Comparison of ENCODE assay signal across 16 cellular contexts in the genomic region with DNA sequence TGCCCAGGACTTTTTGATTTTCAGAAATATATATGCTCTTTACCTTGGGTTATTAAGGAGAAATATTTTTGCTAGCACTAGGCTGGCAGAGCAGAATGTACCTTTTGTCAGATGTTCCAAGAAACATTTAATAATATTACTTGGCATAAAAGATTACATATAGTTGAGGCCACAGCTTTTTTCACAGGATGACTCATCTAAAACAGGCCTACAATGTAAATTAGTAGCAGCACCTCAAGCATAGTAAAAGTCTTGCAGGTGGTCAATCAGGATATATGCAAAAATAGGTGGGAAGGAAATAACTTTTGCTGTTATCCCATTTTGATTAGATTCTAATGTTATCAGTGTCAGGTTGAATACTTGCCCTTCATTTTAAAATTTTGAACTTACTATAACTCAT. TPM values are rescaled to one million over a fixed set of nuclear protein-coding genes. Genes with fewer than 3 reads are reported as not detected.
DNase-seq lines count a peak whose midpoint lies in the region; ATAC-seq, FAIRE-seq and TF ChIP-seq lines count a peak whose summit lies in the region.
"Had no signal": no experiment of that assay in that cellular context is flagged by ENCODE, and none has a peak within 500 bp of the region (broad histone marks: within the 10 kb centered on the region; RNA-seq: fewer than 3 reads in every experiment).

No MANE protein-coding gene starts in this region.

- H3K36me3 ChIP-seq in GM23338 (ENCODE audit: insufficient read depth) (no peaks in the 10 kb centered on the region), MM.1S (replicated peaks; ENCODE audit: insufficient read depth, low read length) (no peaks in the 10 kb centered on the region), smooth muscle cell (ENCODE audit: low read depth) (no peaks in the 10 kb centered on the region)
- H3K36me3 ChIP-seq: adrenal gland, HAP-1, upper lobe of left lung had no signal

- peaks cover 3% of the 10 kb centered on the region for H3K27me3 Mint-ChIP-seq in GM23338 (ENCODE audit: insufficient read depth, low read depth, poor library complexity)
- H3K27me3 Mint-ChIP-seq: T-cell had no signal

- H3K9ac ChIP-seq in MM.1S (ENCODE audit: low read length), result no peak overlapping the region
- H3K9ac ChIP-seq in smooth muscle cell (ENCODE audit: low read depth), result no peak overlapping the region

- H2AFZ ChIP-seq in GM23338, result no peak overlapping the region; the same call in 1 of the 2 replicates
- H2AFZ ChIP-seq in MM.1S (ENCODE audit: low read length), result 0 out of 2 replicates have a peak overlapping the region, but pooled peaks have one; percentile 7
- H2AFZ ChIP-seq in smooth muscle cell (ENCODE audit: low read depth), result no peak overlapping the region

- H3K9me3 ChIP-seq in MM.1S (replicated peaks; ENCODE audit: insufficient read depth, low read length) (no peaks in the 10 kb centered on the region), smooth muscle cell (replicated peaks; ENCODE audit: low read depth) (no peaks in the 10 kb centered on the region)
- H3K9me3 ChIP-seq: adrenal gland, HAP-1, upper lobe of left lung had no signal

- no peaks in the 10 kb centered on the region; the same call in 2 of the 3 replicates for H3K36me3 Mint-ChIP-seq in GM23338 (ENCODE audit: low read depth)
- H3K36me3 Mint-ChIP-seq: T-cell had no signal

- peaks cover 27% of the 10 kb centered on the region for H3K4me1 ChIP-seq in GM23338 (ENCODE audit: insufficient read depth)
- H3K4me1 ChIP-seq in MM.1S (ENCODE audit: low read length), result peaks cover 15% of the 10 kb centered on the region; the same call in 1 of the 2 replicates
- no peaks in the 10 kb centered on the region for H3K4me1 ChIP-seq in smooth muscle cell (ENCODE audit: low read depth)
- H3K4me1 ChIP-seq: adrenal gland, HAP-1 had no signal

- H3K27ac Mint-ChIP-seq in GM23338, result peak overlapping the region; percentile 84

- no peaks in the 10 kb centered on the region for H3F3A ChIP-seq in GM23338 (replicated peaks; ENCODE audit: low read depth)
- no peaks in the 10 kb centered on the region for H3F3A ChIP-seq in MM.1S (ENCODE audit: insufficient read depth, low read length)
- no peaks in the 10 kb centered on the region for H3F3A ChIP-seq in smooth muscle cell (ENCODE audit: low read depth)

- H3K9me3 Mint-ChIP-seq in GM23338, result no peaks in the 10 kb centered on the region; the same call in 2 of the 3 replicates
- H3K9me3 Mint-ChIP-seq: activated T-cell treated with anti-CD3 and anti-CD28 coated beads, Interleukin-2, amount 50 U/mL, for 4 hours; T-cell had no signal

- H3K27me3 ChIP-seq in GM23338 (ENCODE audit: insufficient read depth) (no peaks in the 10 kb centered on the region), MM.1S (replicated peaks; ENCODE audit: insufficient read depth, low read length) (no peaks in the 10 kb centered on the region), smooth muscle cell (ENCODE audit: low read depth) (no peaks in the 10 kb centered on the region)
- H3K27me3 ChIP-seq: adrenal gland, upper lobe of left lung had no signal

- H3K4me1 Mint-ChIP-seq in GM23338, result peaks cover 28% of the 10 kb centered on the region

- no peak overlapping the region for H3K27ac ChIP-seq in GM23338 (ENCODE audit: low read depth)
- H3K27ac ChIP-seq in MM.1S (ENCODE audit: low read length), result peak overlapping the region; percentile 11; the same call in 1 of the 2 replicates
- no peak overlapping the region for H3K27ac ChIP-seq in smooth muscle cell (ENCODE audit: low read depth)
- H3K27ac ChIP-seq: adrenal gland, upper lobe of left lung had no signal

- H3K4me3 Mint-ChIP-seq in GM23338, result no peak overlapping the region
- H3K4me3 Mint-ChIP-seq: activated T-cell treated with anti-CD3 and anti-CD28 coated beads, Interleukin-2, amount 50 U/mL, for 4 hours had no signal

- TF ChIP-seq CTCF in GM23338 (conservative IDR thresholded peaks at IDR 0.05; ENCODE audit: low read depth in 2 of 2) (no peak), MM.1S (IDR thresholded peaks at IDR 0.05; ENCODE audit: low read length) (no peak), epithelial cell of esophagus (IDR thresholded peaks at IDR 0.05; ENCODE audit: insufficient read depth, low read depth, low read length, missing control alignments) (no peak), foreskin fibroblast (IDR thresholded peaks at IDR 0.05; ENCODE audit: low read depth, low read length) (no peak), smooth muscle cell (IDR thresholded peaks at IDR 0.05; ENCODE audit: borderline replicate concordance, insufficient read depth, poor library complexity, severe bottlenecking) (no peak)

- no peak for ATAC-seq in GM23338
- ATAC-seq: activated T-cell treated with anti-CD3 and anti-CD28 coated beads, Interleukin-2, amount 50 U/mL, for 4 hours; T-cell had no signal

- peak; percentile 54 for FAIRE-seq in A204.1 (lab: Jason Lieb, UNC)
- FAIRE-seq: D721Med had no signal

- H3K79me2 ChIP-seq in GM23338 (replicated peaks; ENCODE audit: insufficient read depth) (no peaks in the 10 kb centered on the region), MM.1S (ENCODE audit: low read length) (no peaks in the 10 kb centered on the region), smooth muscle cell (ENCODE audit: low read depth) (no peaks in the 10 kb centered on the region)

- H3K4me3 ChIP-seq in GM23338, result no peak overlapping the region
- peak overlapping the region; percentile 23; the same call in 1 of the 2 replicates for H3K4me3 ChIP-seq in MM.1S (ENCODE audit: low read length)
- no peak overlapping the region for H3K4me3 ChIP-seq in epithelial cell of esophagus (ENCODE audit: low read length)
- H3K4me3 ChIP-seq in foreskin fibroblast (ENCODE audit: low read depth in 1 of 2, low read length in 2 of 2), result no peak overlapping the region
- H3K4me3 ChIP-seq in smooth muscle cell, result no peak overlapping the region
- H3K4me3 ChIP-seq: adrenal gland, HAP-1, upper lobe of left lung had no signal

- H3K9me2 ChIP-seq in GM23338 (ENCODE audit: insufficient read depth), result no peaks in the 10 kb centered on the region
- no peaks in the 10 kb centered on the region for H3K9me2 ChIP-seq in MM.1S (replicated peaks; ENCODE audit: insufficient read depth, low read length)

- H4K20me1 ChIP-seq in GM23338 (replicated peaks; ENCODE audit: insufficient read depth) (no peaks in the 10 kb centered on the region), MM.1S (ENCODE audit: insufficient read depth, low read length) (no peaks in the 10 kb centered on the region), smooth muscle cell (ENCODE audit: low read depth) (no peaks in the 10 kb centered on the region)

- H3K4me2 ChIP-seq in GM23338, result peak overlapping the region; percentile 58; the same call in 1 of the 2 replicates
- peak overlapping the region; percentile 40 for H3K4me2 ChIP-seq in MM.1S (ENCODE audit: low read depth, low read length)
- no peak overlapping the region for H3K4me2 ChIP-seq in smooth muscle cell

- DNase-seq in GM23338 (ENCODE audit: low spot score) (no peak), MM.1S (no peak), epithelial cell of esophagus (ENCODE audit: low read depth) (peak; percentile 56), foreskin fibroblast (no peak), smooth muscle cell (lab: John Stamatoyannopoulos, UW; ENCODE audit: unreplicated experiment) (no peak), NCI-H146 (lab: John Stamatoyannopoulos, UW) (no peak)
- no peak for DNase-seq in activated CD4-positive, alpha-beta T cell treated with anti-CD3 and anti-CD28 coated beads, Interleukin-2, amount 50 U/mL, for 4 hours
- DNase-seq: ACHN; activated CD4-positive, CD25-positive, alpha-beta regulatory T cell treated with anti-CD3 and anti-CD28 coated beads, Interleukin-2, amount 50 U/mL, for 72 hours; activated T-cell treated with anti-CD3 and anti-CD28 coated beads, Interleukin-2, amount 50 U/mL, for 4 hours; adrenal gland; T-cell; upper lobe of left lung had no signal

TF ChIP-seq in GM23338, 12 proteins besides CTCF, POLR2A, EP300 and RAD21 (continues in another document):
- no peak for TF ChIP-seq STAT1 (IDR thresholded peaks at IDR 0.05; ENCODE audit: unreplicated experiment)
- no peak for TF ChIP-seq NANOG (IDR thresholded peaks at IDR 0.05; ENCODE audit: borderline replicate concordance)
- no peak for TF ChIP-seq EZH2 (IDR thresholded peaks at IDR 0.05; ENCODE audit: low read depth, unreplicated experiment)
- TF ChIP-seq, protein P1, sequence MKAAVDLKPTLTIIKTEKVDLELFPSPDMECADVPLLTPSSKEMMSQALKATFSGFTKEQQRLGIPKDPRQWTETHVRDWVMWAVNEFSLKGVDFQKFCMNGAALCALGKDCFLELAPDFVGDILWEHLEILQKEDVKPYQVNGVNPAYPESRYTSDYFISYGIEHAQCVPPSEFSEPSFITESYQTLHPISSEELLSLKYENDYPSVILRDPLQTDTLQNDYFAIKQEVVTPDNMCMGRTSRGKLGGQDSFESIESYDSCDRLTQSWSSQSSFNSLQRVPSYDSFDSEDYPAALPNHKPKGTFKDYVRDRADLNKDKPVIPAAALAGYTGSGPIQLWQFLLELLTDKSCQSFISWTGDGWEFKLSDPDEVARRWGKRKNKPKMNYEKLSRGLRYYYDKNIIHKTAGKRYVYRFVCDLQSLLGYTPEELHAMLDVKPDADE (IDR thresholded peaks at IDR 0.05), result no peak
- no peak for TF ChIP-seq EZH2phosphoT487 (IDR thresholded peaks at IDR 0.05; ENCODE audit: unreplicated experiment)
- TF ChIP-seq ZNF114 (CRISPR knock-in tag; IDR thresholded peaks at IDR 0.05), result no peak
- no peak for TF ChIP-seq POLR2AphosphoS5 (IDR thresholded peaks at IDR 0.05; ENCODE audit: low read depth)

RNA-seq across cellular contexts. Expression of gene ITGB1, which starts 14.9 kb away (rescaled TPM):
- total RNA-seq in GM23338 (2014; rRNA removed; shearing (Covaris generic)), result 439 and 441 TPM in 2 replicates
- polyA plus RNA-seq in GM23338 (2016; fragmentation: Nextera tagmentation; extraction: Ambion mirVana) (309 and 317 TPM in 2 replicates), smooth muscle cell (674 and 859 TPM in 2 replicates)
- total RNA-seq in smooth muscle cell, result 2,267 and 2,867 TPM in 2 replicates
